ENCODE assay signal across 8 cellular contexts in the genomic region with DNA sequence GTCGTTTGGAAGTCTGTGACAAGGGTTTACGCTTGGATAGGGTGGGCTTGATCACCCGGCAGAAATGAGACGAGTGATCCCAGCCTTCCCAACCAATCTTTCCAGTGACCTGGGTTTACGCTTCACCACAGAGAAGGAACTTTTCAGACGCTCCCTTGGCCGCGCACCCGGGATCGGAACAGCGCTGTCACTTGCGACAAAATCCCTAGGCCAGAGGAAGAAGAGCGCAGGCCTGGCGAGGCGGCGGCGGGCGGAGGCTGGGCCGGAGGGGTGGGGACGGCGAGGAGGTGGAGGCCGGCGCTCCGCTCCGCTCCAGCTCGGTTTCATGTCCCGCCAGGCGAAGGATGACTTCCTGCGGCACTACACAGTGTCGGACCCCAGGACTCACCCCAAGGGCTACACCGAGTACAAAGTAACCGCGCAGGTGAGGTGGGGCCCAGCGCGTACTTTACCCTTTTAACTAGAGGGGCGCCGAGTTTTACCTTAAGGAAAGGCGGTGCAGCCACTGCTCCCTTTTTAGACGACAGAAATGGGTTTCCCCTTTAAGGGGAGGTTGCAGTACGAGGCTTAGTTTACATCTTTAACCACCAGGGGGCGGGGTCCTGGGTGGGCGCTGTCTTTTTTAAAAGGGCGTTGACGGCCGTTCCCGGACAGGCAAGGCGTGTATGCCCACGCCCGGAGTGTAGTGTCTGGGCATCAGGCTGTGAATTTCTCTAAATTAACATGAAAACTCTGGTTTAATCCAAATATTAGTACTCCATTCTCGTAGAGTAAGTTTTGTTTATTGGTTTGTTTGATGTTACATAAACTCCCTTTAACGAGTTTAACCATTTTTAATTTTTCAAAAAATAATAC. TPM values are rescaled to one million over a fixed set of nuclear protein-coding genes. Genes with fewer than 3 reads are reported as not detected.
A peak's percentile ranks its signal among the peaks of the same experiment; 100 is the strongest.
DNase-seq lines count a peak whose midpoint lies in the region; ATAC-seq and TF ChIP-seq lines count a peak whose summit lies in the region.

A gene with protein sequence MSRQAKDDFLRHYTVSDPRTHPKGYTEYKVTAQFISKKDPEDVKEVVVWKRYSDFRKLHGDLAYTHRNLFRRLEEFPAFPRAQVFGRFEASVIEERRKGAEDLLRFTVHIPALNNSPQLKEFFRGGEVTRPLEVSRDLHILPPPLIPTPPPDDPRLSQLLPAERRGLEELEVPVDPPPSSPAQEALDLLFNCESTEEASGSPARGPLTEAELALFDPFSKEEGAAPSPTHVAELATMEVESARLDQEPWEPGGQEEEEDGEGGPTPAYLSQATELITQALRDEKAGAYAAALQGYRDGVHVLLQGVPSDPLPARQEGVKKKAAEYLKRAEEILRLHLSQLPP (plus strand): TSS at position 227 of the 855 bp plus-strand sequence. CDS start 99 bp downstream, at position 326.

- TF ChIP-seq CTCF in GM10248 (IDR thresholded peaks at IDR 0.05; ENCODE audit: control extremely low read depth, extremely low read depth, low read depth, missing control alignments) (peak; percentile 32), NB4 (IDR thresholded peaks at IDR 0.05; ENCODE audit: low read depth, low read length) (peak; percentile 50), omental fat pad (IDR thresholded peaks at IDR 0.05) (peak in 1 of 3 donors; percentile 65), testis (IDR thresholded peaks at IDR 0.05) (peak; percentile 78 to 88 (median 86))

- DNase-seq in GM10248 (ENCODE audit: extremely low spot score) (peak; percentile 92), NB4 (ENCODE audit: low read depth) (peak; percentile 97), SK-N-MC (ENCODE audit: low read depth, low spot score) (peak; percentile 95), glomerular endothelial cell (ENCODE audit: extremely low read depth, low read depth, low spot score) (peak; percentile 85), omental fat pad (ENCODE audit: low spot score) (peak; percentile 86), testis (peak; percentile 98)
- DNase-seq in activated naive CD4-positive, alpha-beta T cell treated with anti-CD3 and anti-CD28 coated beads, Interleukin-2, amount 50 U/mL, for 16 hours = peak; percentile 86

- H3K27me3 ChIP-seq in testis = no peaks in the 10 kb centered on the region

- H3K9me3 ChIP-seq in SK-N-MC (ENCODE audit: low read depth, low read length) (no peaks in the 10 kb centered on the region), testis (no peaks in the 10 kb centered on the region)

- H3K4me3 ChIP-seq in NB4 (ENCODE audit: low read depth, low read length) (peak within 1 kb of the TSS; percentile 63), SK-N-MC (peak within 1 kb of the TSS; percentile 84), testis (peak within 1 kb of the TSS; percentile 65 to 69)

- peaks cover 3% of the 10 kb centered on the region for H3K4me1 ChIP-seq in testis

- no peak within 1 kb of the TSS; the same call in 1 of the 2 replicates for H3K27ac ChIP-seq in SK-N-MC
- peak within 1 kb of the TSS; percentile 82 to 88 for H3K27ac ChIP-seq in testis

- TF ChIP-seq POLR2A in NB4 (IDR thresholded peaks at IDR 0.05; ENCODE audit: extremely low read depth, insufficient read length) = peak; percentile 52
- TF ChIP-seq POLR2A in testis (IDR thresholded peaks at IDR 0.05) = no peak

- peak; percentile 74 for ATAC-seq in HG02571 (IDR thresholded peaks at IDR 0.05; ENCODE audit: unreplicated experiment)
- peak; percentile 97 for ATAC-seq in omental fat pad (ENCODE audit: low FRiP score)

- CTCF ChIA-PET in GM10248 (lab: Yijun Ruan, JAX) = interaction anchor here (0.6 to 6.9 kb wide), 13 partner anchors 10 to 302 kb away, joined by 3 to 75 read pairs (median 4); partner anchors contain the start of genes ARL2 and TM7SF2

- H3K36me3 ChIP-seq in SK-N-MC (ENCODE audit: insufficient read depth, low read length) = no peaks in the 10 kb centered on the region
- no peaks in the 10 kb centered on the region for H3K36me3 ChIP-seq in testis (ENCODE audit: low read depth, missing control alignments)

- WGBS in testis, 2 donors = 0 to 1% methylated on average over 41 to 51 of the region's 51 CpGs

- peak within 1 kb of the TSS; percentile 67 for H3K9ac ChIP-seq in SK-N-MC (ENCODE audit: insufficient read length)

- intact Hi-C loops in testis (cut with DNase I; ENCODE audit: low total_unique reads) = no loop called here

- POLR2A ChIA-PET in GM10248 (lab: Yijun Ruan, JAX) = no interaction called here

RNA-seq across cellular contexts. Expression of the gene that starts here (rescaled TPM):
- total RNA-seq in glomerular endothelial cell = 12.4 and 12.6 TPM in 2 replicates
- total RNA-seq in omental fat pad = 10 to 100 TPM; 14.7 to 28.5 (median 20.0) TPM
- 10 to 100 TPM; 17.0 to 22.5 TPM for total RNA-seq in testis
- 15.6 TPM for polyA plus RNA-seq in testis (ENCODE audit: insufficient read depth, low read depth, low replicate concordance)
